Comparison of ENCODE assay signal across 12 cellular contexts in genomic region chr10:34156781-34157425, GRCh38.
DNase-seq lines count a peak whose midpoint lies in the region; ATAC-seq and TF ChIP-seq lines count a peak whose summit lies in the region.
"Had no signal": no experiment of that assay in that cellular context is flagged by ENCODE, and none has a peak within 500 bp of the region (broad histone marks: within the 10 kb centered on the region; RNA-seq: fewer than 3 reads in every experiment).

No MANE protein-coding gene starts in this region.

- H3K36me3 Mint-ChIP-seq in chondrocyte (ENCODE audit: low read depth) = no peaks in the 10 kb centered on the region

- H3K9me3 Mint-ChIP-seq in chondrocyte (ENCODE audit: low read depth) = no peaks in the 10 kb centered on the region

- ATAC-seq in HG03469 (IDR thresholded peaks at IDR 0.05; ENCODE audit: unreplicated experiment) = no peak

- no peaks in the 10 kb centered on the region for H3K27me3 Mint-ChIP-seq in chondrocyte (ENCODE audit: low read depth)

- peaks cover 13% of the 10 kb centered on the region for H3K4me1 Mint-ChIP-seq in chondrocyte (ENCODE audit: low read depth)

- no peak overlapping the region for H3K4me3 Mint-ChIP-seq in chondrocyte (ENCODE audit: unreplicated experiment)

- H3K27ac Mint-ChIP-seq in chondrocyte (ENCODE audit: unreplicated experiment) = no peak overlapping the region

- DNase-seq in A172 (ENCODE audit: low spot score) = peak; percentile 62
- DNase-seq in LHCN-M2 (ENCODE audit: low read depth) = peak; percentile 81
- no peak for DNase-seq in chondrocyte (ENCODE audit: low spot score)
- DNase-seq in kidney tubule cell (ENCODE audit: low spot score) = peak; percentile 6
- DNase-seq in DMS114 treated with DMSO at 0.1 percent for 48 hours (lab: John Stamatoyannopoulos, UW; ENCODE audit: unreplicated experiment) = no peak
- DNase-seq in NCI-H2081 (lab: John Stamatoyannopoulos, UW) = no peak
- no peak for DNase-seq in middle frontal gyrus (ENCODE audit: extremely low spot score, low spot score)
- DNase-seq: activated CD4-positive, alpha-beta T cell treated with anti-CD3 and anti-CD28 coated beads, Interleukin-2, amount 50 U/mL, for 1 hour; activated gamma-delta T cell treated with Interleukin-2 at 50 U/mL for 16 hours; NCI-H1092; NCI-H524 had no signal

- TF ChIP-seq CTCF in chondrocyte (IDR thresholded peaks at IDR 0.05) = peak; percentile 48

Comparison
In these comparisons a context has a peak if more than half of its experiments do, and no peak if none do; other contexts are left out.
1. DNase-seq: peak in A172 (single experiment), LHCN-M2 (single experiment) and kidney tubule cell (single experiment); none in chondrocyte (single experiment), DMS114 treated with DMSO at 0.1 percent for 48 hours (single experiment), NCI-H2081 (0 of 2) and middle frontal gyrus (single experiment).